ENCODE assay signal across 15 cellular contexts in the genomic region with DNA sequence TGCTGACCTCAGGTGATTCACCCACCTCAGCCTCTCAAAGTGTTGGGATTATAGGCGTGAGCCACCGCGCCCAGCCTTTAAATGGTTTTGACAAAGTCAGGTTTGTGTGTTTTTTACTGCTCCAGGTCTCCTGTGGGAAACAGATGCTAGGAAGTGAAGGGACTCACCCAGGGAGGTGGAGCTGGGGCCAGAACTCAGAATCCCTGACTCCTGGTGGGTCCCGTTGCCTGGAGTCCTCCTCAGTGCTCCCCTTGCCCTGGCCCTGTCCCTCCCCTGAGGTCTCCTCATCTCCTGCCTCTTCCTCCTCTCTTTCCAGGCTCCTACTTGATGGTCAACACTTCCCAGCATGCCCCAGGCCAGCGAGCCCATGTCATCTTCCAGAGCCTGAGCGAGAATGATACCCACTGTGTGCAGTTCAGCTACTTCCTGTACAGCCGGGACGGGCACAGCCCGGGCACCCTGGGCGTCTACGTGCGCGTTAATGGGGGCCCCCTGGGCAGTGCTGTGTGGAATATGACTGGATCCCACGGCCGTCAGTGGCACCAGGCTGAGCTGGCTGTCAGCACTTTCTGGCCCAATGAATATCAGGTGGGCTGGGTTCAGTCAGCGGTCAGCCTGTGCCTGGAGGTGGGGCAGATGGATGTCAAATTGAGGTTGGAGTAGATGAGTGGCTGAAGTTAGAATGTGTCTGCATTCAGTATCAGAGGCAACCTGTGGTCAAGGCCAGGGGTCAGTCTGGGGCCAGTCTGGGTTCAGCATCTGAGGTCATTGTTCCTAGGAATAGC. TPM values are rescaled to one million over a fixed set of nuclear protein-coding genes. Genes with fewer than 3 reads are reported as not detected.
DNase-seq lines count a peak whose midpoint lies in the region; ATAC-seq and TF ChIP-seq lines count a peak whose summit lies in the region.
"Had no signal": no experiment of that assay in that cellular context is flagged by ENCODE, and none has a peak within 500 bp of the region (broad histone marks: within the 10 kb centered on the region; RNA-seq: fewer than 3 reads in every experiment).

No MANE protein-coding gene starts in this region.

- CTCF ChIA-PET in HCT116 (lab: Charles Lee), result no interaction called here

- H3K36me3 Mint-ChIP-seq in CD14-positive monocyte (peaks cover 3% of the 10 kb centered on the region in 2 donors), brain (peaks cover 15% of the 10 kb centered on the region), naive B cell (no peaks in the 10 kb centered on the region)
- H3K36me3 Mint-ChIP-seq: activated naive CD4-positive, alpha-beta T cell treated with anti-CD3 and anti-CD28 coated beads, Interleukin-2, amount 10 ng/mL, durations not matched to agents 7 days and 5 days had no signal

- peak overlapping the region; percentile 21 for H3K4me2 ChIP-seq in HCT116 (ENCODE audit: low read length)

- TF ChIP-seq POLR2A in HCT116 (IDR thresholded peaks at IDR 0.05; ENCODE audit: borderline replicate concordance, extremely low read depth, insufficient read depth, insufficient read length), result no peak
- no peak for TF ChIP-seq POLR2A in vagina (IDR thresholded peaks at IDR 0.05)

- no peak overlapping the region for H3K27ac ChIP-seq in HCT116 (ENCODE audit: low read depth, low read length)
- H3K27ac ChIP-seq in vagina, result no peak overlapping the region
- H3K27ac ChIP-seq: skin epidermis, thoracic aorta had no signal

- H2AFZ ChIP-seq in HCT116 (ENCODE audit: low read depth, low read length, poor library complexity, severe bottlenecking), result no peak overlapping the region

- peaks cover 0 to 7% (median 2%) of the 10 kb centered on the region in 7 donors for H3K9me3 Mint-ChIP-seq in CD14-positive monocyte
- H3K9me3 Mint-ChIP-seq in brain, result no peaks in the 10 kb centered on the region
- H3K9me3 Mint-ChIP-seq in naive B cell, result peaks cover 0 to 3% (median 0%) of the 10 kb centered on the region in 7 donors
- H3K9me3 Mint-ChIP-seq: activated naive CD4-positive, alpha-beta T cell treated with anti-CD3 and anti-CD28 coated beads, Interleukin-2, amount 10 ng/mL, durations not matched to agents 7 days and 5 days had no signal

- ATAC-seq in HCT116 (peak; percentile 28), naive B cell (ENCODE audit: low read depth in 2 of 2) (no peak)

- no peak for TF ChIP-seq RAD21 in HCT116 (IDR thresholded peaks at IDR 0.05; ENCODE audit: low read depth)

- H3K4me1 Mint-ChIP-seq in CD14-positive monocyte (peaks cover 9% of the 10 kb centered on the region), brain (peaks cover 39% of the 10 kb centered on the region), naive B cell (peaks cover 5 to 11% (median 7%) of the 10 kb centered on the region in 3 donors)

- no peaks in the 10 kb centered on the region for H3K27me3 ChIP-seq in HCT116 (ENCODE audit: insufficient read depth, low read length)
- no peaks in the 10 kb centered on the region for H3K27me3 ChIP-seq in vagina

- TF ChIP-seq CTCF in CD14-positive monocyte (IDR thresholded peaks at IDR 0.05), result no peak
- no peak for TF ChIP-seq CTCF in HCT116 (IDR thresholded peaks at IDR 0.05 in 2 of 3, conservative IDR thresholded peaks at IDR 0.05 in 1 of 3; ENCODE audit: borderline replicate concordance in 1 of 3, insufficient read depth in 1 of 3, low read depth in 2 of 3, low read length in 2 of 3)
- TF ChIP-seq CTCF in brain (conservative IDR thresholded peaks at IDR 0.05), result no peak
- no peak for TF ChIP-seq CTCF in vagina (IDR thresholded peaks at IDR 0.05)

- no peaks in the 10 kb centered on the region for H4K20me1 ChIP-seq in HCT116 (ENCODE audit: insufficient read depth)

- H3K79me2 ChIP-seq in HCT116 (ENCODE audit: insufficient read depth, low read length), result no peaks in the 10 kb centered on the region

- H3K27me3 Mint-ChIP-seq in CD14-positive monocyte (ENCODE audit: low read depth in 3 of 3) (peaks cover 42 to 58% (median 54%) of the 10 kb centered on the region in 3 donors), brain (peaks cover 19% of the 10 kb centered on the region), naive B cell (peaks cover 40 to 69% (median 65%) of the 10 kb centered on the region in 3 donors)

- H3K9ac ChIP-seq in HCT116 (ENCODE audit: low read length), result no peak overlapping the region

- POLR2A ChIA-PET in HCT116 (lab: Charles Lee), result no interaction called here

- H3K9me3 ChIP-seq in HCT116 (ENCODE audit: control insufficient read depth in 1 of 2, insufficient read depth in 1 of 2, low read depth in 1 of 2, low read length in 2 of 2) (no peaks in the 10 kb centered on the region), vagina (no peaks in the 10 kb centered on the region)
- H3K9me3 ChIP-seq: thoracic aorta had no signal

- intact Hi-C loops in CD14-positive monocyte (cut with micrococcal nuclease) (no loop called here), HCT116 (cut with micrococcal nuclease) (no loop called here), vagina (cut with DNase I) (no loop called here)

- no TSS peak for BruUV-seq in HCT116 (replicated peaks; lab: Mats Ljungman, UMichigan)

- peak; percentile 27 for DNase-seq in CD14-positive monocyte (ENCODE audit: low spot score)
- DNase-seq in HCT116 (ENCODE audit: low read depth, low spot score), result no peak
- DNase-seq in naive B cell, result no peak
- DNase-seq in DMS79 treated with DMSO at 0.1 percent for 48 hours (lab: John Stamatoyannopoulos, UW), result no peak
- no peak for DNase-seq in vagina (ENCODE audit: extremely low spot score in 2 of 2)
- DNase-seq in nucleus accumbens (lab: John Stamatoyannopoulos, UW), result no peak
- DNase-seq in NCI-H510A (lab: John Stamatoyannopoulos, UW), result no peak
- DNase-seq: activated CD4-positive, alpha-beta T cell treated with anti-CD3 and anti-CD28 coated beads, Interleukin-2, amount 50 U/mL, for 1 hour; activated naive CD4-positive, alpha-beta T cell treated with anti-CD3 and anti-CD28 coated beads, Interleukin-2, amount 10 ng/mL, durations not matched to agents 7 days and 5 days; NCI-H2107; occipital lobe; stimulated activated CD4-positive, alpha-beta T cell treated with anti-CD3 and anti-CD28 coated beads, Interleukin-4, amount 100 ng/mL, for 4 hours had no signal

- H3K4me1 ChIP-seq in HCT116 (ENCODE audit: control insufficient read depth in 1 of 2, insufficient read depth in 2 of 2, low read length in 2 of 2) (peaks cover 24 to 32% of the 10 kb centered on the region in 2 experiments), vagina (peaks cover 22% of the 10 kb centered on the region)

- H3K4me3 Mint-ChIP-seq in CD14-positive monocyte (peak overlapping the region in 1 of 2 donors; percentile 71), brain (peak overlapping the region in 3 of 5 experiments; percentile 40 to 62 (median 57)), naive B cell (peak overlapping the region in 6 of 8 donors; percentile 8 to 69 (median 49))
- H3K4me3 Mint-ChIP-seq: activated naive CD4-positive, alpha-beta T cell treated with anti-CD3 and anti-CD28 coated beads, Interleukin-2, amount 10 ng/mL, durations not matched to agents 7 days and 5 days had no signal

- H3K4me3 ChIP-seq in HCT116 (replicated peaks in 1 of 2; ENCODE audit: low read depth in 1 of 2, low read length in 2 of 2) (no peak overlapping the region), vagina (no peak overlapping the region)

- no peaks in the 10 kb centered on the region for H3K36me3 ChIP-seq in HCT116 (ENCODE audit: control insufficient read depth in 1 of 2, insufficient read depth in 2 of 2, low read length in 2 of 2)
- no peaks in the 10 kb centered on the region for H3K36me3 ChIP-seq in vagina

- RAD21 ChIA-PET in HCT116 (lab: Charles Lee; ENCODE audit: low non-redundant PET in 1 of 2, low total read pairs in 2 of 2, uncharacterized antibody in 2 of 2, unreplicated experiment in 2 of 2), result no interaction called here

- no peaks in the 10 kb centered on the region for H3K9me2 ChIP-seq in HCT116 (ENCODE audit: insufficient read depth)

- peak overlapping the region in 1 of 7 donors; percentile 20 for H3K27ac Mint-ChIP-seq in CD14-positive monocyte
- peak overlapping the region in 1 of 5 experiments; percentile 63 for H3K27ac Mint-ChIP-seq in brain
- no peak overlapping the region for H3K27ac Mint-ChIP-seq in naive B cell
- H3K27ac Mint-ChIP-seq: activated naive CD4-positive, alpha-beta T cell treated with anti-CD3 and anti-CD28 coated beads, Interleukin-2, amount 10 ng/mL, durations not matched to agents 7 days and 5 days had no signal

TF ChIP-seq in HCT116, 20 proteins besides CTCF, POLR2A, EP300 and RAD21 (continues in another document):
- TF ChIP-seq CEBPB (IDR thresholded peaks at IDR 0.05; ENCODE audit: low read depth) (no peak), ELF1 (IDR thresholded peaks at IDR 0.05; ENCODE audit: borderline replicate concordance, low read depth) (no peak), POLR2AphosphoS5 (IDR thresholded peaks at IDR 0.05; ENCODE audit: low read depth, low read length) (no peak)
- TF ChIP-seq, protein P1, sequence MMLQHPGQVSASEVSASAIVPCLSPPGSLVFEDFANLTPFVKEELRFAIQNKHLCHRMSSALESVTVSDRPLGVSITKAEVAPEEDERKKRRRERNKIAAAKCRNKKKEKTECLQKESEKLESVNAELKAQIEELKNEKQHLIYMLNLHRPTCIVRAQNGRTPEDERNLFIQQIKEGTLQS (IDR thresholded peaks at IDR 0.05), result no peak

RNA-seq across cellular contexts. Expression of gene PTPRU, which starts 22.1 kb away (rescaled TPM):
- polyA plus RNA-seq in CD14-positive monocyte (under 1 TPM in 1 of 2 donors, not detected in 1; 0.42 TPM), brain (ENCODE audit: insufficient read depth, low read depth, low replicate concordance) (10.6 TPM), naive B cell (ENCODE audit: low read depth in 6 of 6) (not detected)
- total RNA-seq in HCT116 (2021; ENCODE audit: unreplicated experiment) (40.7 TPM), vagina (37.3 TPM)
- polyA plus RNA-seq in HCT116 (2012), result 48.2 and 58.7 TPM in 2 replicates

RNA-seq across cellular contexts. Expression of gene MECR, which starts 27.6 kb away (rescaled TPM):
- polyA plus RNA-seq in CD14-positive monocyte (1 to 10 TPM; 6.3 to 7.5 TPM), brain (ENCODE audit: insufficient read depth, low read depth, low replicate concordance) (31.1 TPM), naive B cell (ENCODE audit: low read depth in 6 of 6) (10 to 100 TPM in 5 of 6 donors, 1 to 10 TPM in 1; 9.6 to 16.9 (median 13.6) TPM)
- total RNA-seq in HCT116 (2021; ENCODE audit: unreplicated experiment) (42.9 TPM), vagina (16.9 TPM)
- 38.4 and 45.7 TPM in 2 replicates for polyA plus RNA-seq in HCT116 (2012)
